ENCODE assay signal across 24 cellular contexts in the genomic region with DNA sequence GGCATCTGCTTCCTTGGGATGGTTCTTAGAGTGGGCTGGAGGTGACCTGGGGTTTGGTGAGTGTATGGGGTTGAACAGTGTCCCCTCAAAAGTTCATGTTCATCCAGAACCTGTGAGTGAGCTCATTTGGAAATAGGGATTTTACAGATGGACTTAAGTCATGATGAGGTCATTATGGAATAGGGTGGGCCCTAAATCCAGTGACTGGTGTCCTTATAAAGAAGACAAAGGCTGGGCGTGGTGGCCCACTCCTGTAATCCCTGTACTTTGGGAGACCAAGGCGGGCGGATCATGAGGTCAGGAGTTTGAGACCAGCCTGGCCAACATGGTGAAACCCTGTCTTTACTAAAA.
"Had no signal": no experiment of that assay in that cellular context is flagged by ENCODE, and none has a peak within 500 bp of the region (broad histone marks: within the 10 kb centered on the region; RNA-seq: fewer than 3 reads in every experiment).

No MANE protein-coding gene starts in this region.

- H3K27me3 ChIP-seq: adrenal gland, cardiac muscle cell, dorsolateral prefrontal cortex, left lung, spleen, testis, transverse colon had no signal

- H3K27ac ChIP-seq: cardiac muscle cell, coronary artery, left lung, parathyroid adenoma, spleen, transverse colon had no signal

- H3K9ac ChIP-seq: parathyroid adenoma had no signal

- ATAC-seq: left lung, mucosa of descending colon had no signal

- H3K4me1 ChIP-seq: adrenal gland, left lung, parathyroid adenoma, spleen, transverse colon had no signal

- H3K4me3 ChIP-seq: adrenal gland, cardiac muscle cell, coronary artery, dorsolateral prefrontal cortex, left lung, mucosa of descending colon, spleen, testis, transverse colon had no signal

- H3K9me3 ChIP-seq: adrenal gland, left lung, mucosa of descending colon, spleen, testis, transverse colon had no signal

- DNase-seq: activated CD4-positive, alpha-beta T cell treated with anti-CD3 and anti-CD28 coated beads for 4 hours; activated CD4-positive, alpha-beta T cell treated with anti-CD3 and anti-CD28 coated beads, Interleukin-2, amount 50 U/mL, for 4 hours; activated CD4-positive, CD25-positive, alpha-beta regulatory T cell; activated effector memory CD4-positive, alpha-beta T cell treated with Interleukin-2 at 50 U/mL for 16 hours; activated naive CD4-positive, alpha-beta T cell treated with anti-CD3 and anti-CD28 coated beads for 36 hours; activated naive CD8-positive, alpha-beta T cell treated with anti-CD3 and anti-CD28 coated beads for 36 hours; activated T-cell treated with anti-CD3 and anti-CD28 coated beads for 4 hours; adrenal gland; aorta; dorsolateral prefrontal cortex; effector memory CD4-positive, alpha-beta T cell; erythroblast; foreskin melanocyte; left lung; mucosa of descending colon; occipital lobe; spleen; stimulated activated naive CD4-positive, alpha-beta T cell treated with Interleukin-2 at 50 U/mL for 16 hours; T-helper 1 cell; transverse colon had no signal

- H3K36me3 ChIP-seq: adrenal gland, cardiac muscle cell, left lung, transverse colon had no signal

- H2AFZ ChIP-seq: parathyroid adenoma had no signal
